ENCODE assay signal across 11 cellular contexts in genomic region chr7:73526892-73527821, GRCh38. TPM values are rescaled to one million over a fixed set of nuclear protein-coding genes. Genes with fewer than 3 reads are reported as not detected.
DNase-seq lines count a peak whose midpoint lies in the region; ATAC-seq, FAIRE-seq and TF ChIP-seq lines count a peak whose summit lies in the region.
"Had no signal": no experiment of that assay in that cellular context is flagged by ENCODE, and none has a peak within 500 bp of the region (broad histone marks: within the 10 kb centered on the region; RNA-seq: fewer than 3 reads in every experiment).

No MANE protein-coding gene starts in this region.

- H3K9me1 ChIP-seq in K562 (ENCODE audit: control insufficient read depth, insufficient read depth, low read length): no peaks in the 10 kb centered on the region

- in situ Hi-C loops in K562 (cut with MboI): no loop called here

- H3K9ac ChIP-seq in K562 (ENCODE audit: insufficient read depth in 1 of 2, low read depth in 2 of 2, low read length in 2 of 2): peak overlapping the region in 1 of 2 experiments; percentile 24; a peak in 1 of 4 replicates

- H3K4me1 ChIP-seq in K562 (replicated peaks in 1 of 2; ENCODE audit: control insufficient read depth in 2 of 2, insufficient read depth in 2 of 2, low read length in 2 of 2): peaks cover 29% of the 10 kb centered on the region in 2 experiments

- FAIRE-seq in K562 (lab: Jason Lieb, UNC): no peak
- no peak for FAIRE-seq in frontal cortex (lab: Jason Lieb, UNC)
- FAIRE-seq: H54 had no signal

- ATAC-seq in K562: no peak
- no peak for ATAC-seq in HG02798 (IDR thresholded peaks at IDR 0.05; ENCODE audit: poor library complexity, unreplicated experiment)
- ATAC-seq: left colon had no signal

- peak overlapping the region; percentile 76 for H2AFZ ChIP-seq in K562 (ENCODE audit: low read depth, low read length)

- no peak; the same call in 1 of the 2 replicates for TF ChIP-seq EP300 in K562 (IDR thresholded peaks at IDR 0.05; ENCODE audit: low read length)

- no peaks in the 10 kb centered on the region for H3K9me3 ChIP-seq in K562 (replicated peaks; ENCODE audit: control insufficient read depth, insufficient read depth, low read depth, low read length)

- WGBS in K562 (ENCODE audit: insufficient coverage, low coverage, missing lambda C conversion rate): 36% methylated on average over 7 of the region's 8 CpGs

- POLR2A ChIA-PET in K562 (lab: Yijun Ruan, JAX): interaction anchor here (0.6 to 2.3 kb wide), 3 partner anchors 8 to 68 kb away, joined by 3 to 8 read pairs (median 3); no protein-coding TSS in a partner anchor

- intact Hi-C loops in K562 (cut with micrococcal nuclease): no loop called here

- BruUV-seq in K562 (replicated peaks; lab: Mats Ljungman, UMichigan): no TSS peak

- H3K79me2 ChIP-seq in K562 (ENCODE audit: control insufficient read depth, insufficient read depth, low read length): no peaks in the 10 kb centered on the region; the same call in 2 of the 3 replicates

- CTCF ChIA-PET in K562 (lab: Yijun Ruan, JAX; ENCODE audit: low intra/inter-chr PET ratio): no interaction called here

- no peaks in the 10 kb centered on the region for H3K36me3 ChIP-seq in K562 (ENCODE audit: control insufficient read depth, insufficient read depth, low read length)

- no peak for TF ChIP-seq CTCF in 22Rv1 (IDR thresholded peaks at IDR 0.05)
- no peak for TF ChIP-seq CTCF in K562 (IDR thresholded peaks at IDR 0.05 in 2 of 3, conservative IDR thresholded peaks at IDR 0.05 in 1 of 3; ENCODE audit: insufficient read depth in 2 of 3, low read depth in 1 of 3, low read length in 3 of 3)

- H3K4me2 ChIP-seq in K562 (ENCODE audit: insufficient read depth, low read length): no peak overlapping the region

- DNase-seq in EL (peak; percentile 9), NCI-H510A (lab: John Stamatoyannopoulos, UW) (peak; percentile 39), K562 (ENCODE audit: extremely low read depth in 1 of 4, low spot score in 3 of 4) (peak in 3 of 4 experiments; percentile 21 to 78 (median 66)), frontal cortex (ENCODE audit: low spot score in 2 of 2) (no peak), NCI-H1694 (lab: John Stamatoyannopoulos, UW) (no peak)
- DNase-seq in stimulated activated CD4-positive, alpha-beta T cell treated with anti-CD3 and anti-CD28 coated beads, Interleukin-2, amount 100 ng/mL, for 24 hours: no peak
- DNase-seq: left colon; stimulated activated CD4-positive, alpha-beta T cell treated with anti-CD3 and anti-CD28 coated beads, Interleukin-1b, Interleukin-23, amount 100 ng/mL, for 48 hours had no signal

- no peaks in the 10 kb centered on the region for H4K20me1 ChIP-seq in K562 (replicated peaks; ENCODE audit: control insufficient read depth, insufficient read depth, low read length)

- no peak for TF ChIP-seq RAD21 in K562 (CRISPR knock-in tag; conservative IDR thresholded peaks at IDR 0.05 in 1 of 2, IDR thresholded peaks at IDR 0.05 in 1 of 2)

- H3K27ac ChIP-seq in 22Rv1 (0 out of 2 replicates have a peak overlapping the region, but pooled peaks have one; percentile 2), K562 (ENCODE audit: extremely low read depth, low read depth, low read length) (peak overlapping the region; percentile 60; the same call in 1 of the 3 replicates)

- no peak for TF ChIP-seq POLR2A in K562 (conservative IDR thresholded peaks at IDR 0.05)

- no peak overlapping the region for H3K4me3 ChIP-seq in K562

- H3K27me3 ChIP-seq in K562 (ENCODE audit: control insufficient read depth in 2 of 2, insufficient read depth in 2 of 2, low read length in 2 of 2): no peaks in the 10 kb centered on the region

RNA-seq across cellular contexts. Expression of gene BAZ1B, which starts 5.1 kb away (rescaled TPM):
- total RNA-seq in K562 (2011; cell fraction: chromatin; rRNA removed; ENCODE audit: low replicate concordance): 64.1 and 159 TPM in 2 replicates
- 37.9 and 44.9 TPM in 2 replicates for total RNA-seq in K562 (2011; cell fraction: nucleolus; rRNA removed)
- total RNA-seq in K562 (2011; cell fraction: nucleoplasm; rRNA removed): 79.0 and 92.8 TPM in 2 replicates
- total RNA-seq in K562 (2014; rRNA removed) (79.5 and 89.0 TPM in 2 replicates), K562 (2014; rRNA removed; fragmentation: Illumina TruSeq; extraction: Trizol) (129 and 136 TPM in 2 replicates), K562 (2015; rRNA removed; fragmentation: Illumina TruSeq; extraction: Trizol) (131 and 134 TPM in 2 replicates), K562 (2021) (100 and 107 TPM in 2 replicates), frontal cortex (62.4 TPM)
- polyA plus RNA-seq in K562 (2011; rRNA removed) (28.8 and 50.9 TPM in 2 replicates), K562 (2014; fragmentation: Illumina TruSeq; extraction: Trizol) (94.3 and 110 TPM in 2 replicates), K562 (2014; fragmentation: Nextera tagmentation; extraction: Ambion mirVana) (10 to 100 TPM; 15.0 to 27.5 TPM), K562 (2014; rRNA removed) (56.3 and 68.4 TPM in 2 replicates)
- 22.0 and 24.5 TPM in 2 replicates for polyA plus RNA-seq in K562 (2011; cell fraction: cytosol; rRNA removed)
- 25.8 and 37.2 TPM in 2 replicates for polyA plus RNA-seq in K562 (2011; cell fraction: nucleus; rRNA removed)
- 63.5 and 70.7 TPM in 2 replicates for polyA plus RNA-seq in K562 (2012)
- 81.7 and 114 TPM in 2 replicates for polyA minus RNA-seq in K562 (2011; rRNA and poly(A)+ RNA removed)
- polyA minus RNA-seq in K562 (2011; cell fraction: cytosol; rRNA and poly(A)+ RNA removed): 41.5 and 59.2 TPM in 2 replicates
- 19.9 and 33.0 TPM in 2 replicates for polyA minus RNA-seq in K562 (2011; cell fraction: nucleus; rRNA and poly(A)+ RNA removed)

RNA-seq across cellular contexts. Expression of gene BCL7B, which starts 30.3 kb away (rescaled TPM):
- total RNA-seq in K562 (2011; cell fraction: chromatin; rRNA removed; ENCODE audit: low replicate concordance): 35.3 and 79.3 TPM in 2 replicates
- total RNA-seq in K562 (2011; cell fraction: nucleolus; rRNA removed): 50.1 and 62.0 TPM in 2 replicates
- 53.5 and 56.9 TPM in 2 replicates for total RNA-seq in K562 (2011; cell fraction: nucleoplasm; rRNA removed)
- 26.1 and 27.8 TPM in 2 replicates for total RNA-seq in K562 (2014; rRNA removed)
- 21.4 and 23.0 TPM in 2 replicates for total RNA-seq in K562 (2014; rRNA removed; fragmentation: Illumina TruSeq; extraction: Trizol)
- 30.2 and 32.9 TPM in 2 replicates for total RNA-seq in K562 (2015; rRNA removed; fragmentation: Illumina TruSeq; extraction: Trizol)
- total RNA-seq in K562 (2021): 57.5 and 59.2 TPM in 2 replicates
- 45.3 and 53.1 TPM in 2 replicates for polyA plus RNA-seq in K562 (2011; rRNA removed)
- polyA plus RNA-seq in K562 (2011; cell fraction: cytosol; rRNA removed): 44.7 and 90.9 TPM in 2 replicates
- 28.1 and 45.3 TPM in 2 replicates for polyA plus RNA-seq in K562 (2011; cell fraction: nucleus; rRNA removed)
- 66.1 and 72.9 TPM in 2 replicates for polyA plus RNA-seq in K562 (2012)
- polyA plus RNA-seq in K562 (2014; fragmentation: Illumina TruSeq; extraction: Trizol): 67.8 and 73.2 TPM in 2 replicates
- polyA plus RNA-seq in K562 (2014; fragmentation: Nextera tagmentation; extraction: Ambion mirVana): 10 to 100 TPM in 1 of 2 experiments, 1 to 10 TPM in 1; 10.0 to 13.4 TPM
- 54.4 and 70.6 TPM in 2 replicates for polyA plus RNA-seq in K562 (2014; rRNA removed)
- 23.5 and 40.3 TPM in 2 replicates for polyA minus RNA-seq in K562 (2011; rRNA and poly(A)+ RNA removed)
- 27.4 and 33.3 TPM in 2 replicates for polyA minus RNA-seq in K562 (2011; cell fraction: cytosol; rRNA and poly(A)+ RNA removed)
- 13.7 and 15.9 TPM in 2 replicates for polyA minus RNA-seq in K562 (2011; cell fraction: nucleus; rRNA and poly(A)+ RNA removed)
- 6.5 TPM for total RNA-seq in frontal cortex

RNA-seq across cellular contexts. Expression of gene TBL2, which starts 51.2 kb away (rescaled TPM):
- total RNA-seq in K562 (2011; cell fraction: chromatin; rRNA removed; ENCODE audit: low replicate concordance): 126 and 292 TPM in 2 replicates
- total RNA-seq in K562 (2011; cell fraction: nucleolus; rRNA removed): 220 and 224 TPM in 2 replicates
- total RNA-seq in K562 (2011; cell fraction: nucleoplasm; rRNA removed): 142 and 163 TPM in 2 replicates
- 82.1 and 123 TPM in 2 replicates for total RNA-seq in K562 (2014; rRNA removed)
- 40.0 and 42.0 TPM in 2 replicates for total RNA-seq in K562 (2014; rRNA removed; fragmentation: Illumina TruSeq; extraction: Trizol)
- 54.1 and 60.6 TPM in 2 replicates for total RNA-seq in K562 (2015; rRNA removed; fragmentation: Illumina TruSeq; extraction: Trizol)
- total RNA-seq in K562 (2021): 70.3 and 70.8 TPM in 2 replicates
- polyA plus RNA-seq in K562 (2011; rRNA removed): 47.7 and 49.2 TPM in 2 replicates
- polyA plus RNA-seq in K562 (2011; cell fraction: cytosol; rRNA removed): 48.9 and 107 TPM in 2 replicates
- polyA plus RNA-seq in K562 (2011; cell fraction: nucleus; rRNA removed): 45.7 and 87.5 TPM in 2 replicates
- 51.9 and 71.5 TPM in 2 replicates for polyA plus RNA-seq in K562 (2012)
- 43.8 and 48.8 TPM in 2 replicates for polyA plus RNA-seq in K562 (2014; fragmentation: Illumina TruSeq; extraction: Trizol)
- 1 to 10 TPM; 2.5 to 3.0 TPM for polyA plus RNA-seq in K562 (2014; fragmentation: Nextera tagmentation; extraction: Ambion mirVana)
- polyA plus RNA-seq in K562 (2014; rRNA removed): 61.5 and 67.3 TPM in 2 replicates
- 57.4 and 92.0 TPM in 2 replicates for polyA minus RNA-seq in K562 (2011; rRNA and poly(A)+ RNA removed)
- 81.1 and 112 TPM in 2 replicates for polyA minus RNA-seq in K562 (2011; cell fraction: cytosol; rRNA and poly(A)+ RNA removed)
- 51.6 and 57.1 TPM in 2 replicates for polyA minus RNA-seq in K562 (2011; cell fraction: nucleus; rRNA and poly(A)+ RNA removed)
- 26.1 TPM for total RNA-seq in frontal cortex

Comparison
In these comparisons a context has a peak if more than half of its experiments do, and no peak if none do; other contexts are left out.
1. DNase-seq: peak in EL (single experiment), NCI-H510A (single experiment) and K562 (3 of 4); none in frontal cortex (0 of 2), NCI-H1694 (single experiment) and stimulated activated CD4-positive, alpha-beta T cell treated with anti-CD3 and anti-CD28 coated beads, Interleukin-2, amount 100 ng/mL, for 24 hours (0 of 2).